ENCODE assay signal across 19 cellular contexts in the genomic region with DNA sequence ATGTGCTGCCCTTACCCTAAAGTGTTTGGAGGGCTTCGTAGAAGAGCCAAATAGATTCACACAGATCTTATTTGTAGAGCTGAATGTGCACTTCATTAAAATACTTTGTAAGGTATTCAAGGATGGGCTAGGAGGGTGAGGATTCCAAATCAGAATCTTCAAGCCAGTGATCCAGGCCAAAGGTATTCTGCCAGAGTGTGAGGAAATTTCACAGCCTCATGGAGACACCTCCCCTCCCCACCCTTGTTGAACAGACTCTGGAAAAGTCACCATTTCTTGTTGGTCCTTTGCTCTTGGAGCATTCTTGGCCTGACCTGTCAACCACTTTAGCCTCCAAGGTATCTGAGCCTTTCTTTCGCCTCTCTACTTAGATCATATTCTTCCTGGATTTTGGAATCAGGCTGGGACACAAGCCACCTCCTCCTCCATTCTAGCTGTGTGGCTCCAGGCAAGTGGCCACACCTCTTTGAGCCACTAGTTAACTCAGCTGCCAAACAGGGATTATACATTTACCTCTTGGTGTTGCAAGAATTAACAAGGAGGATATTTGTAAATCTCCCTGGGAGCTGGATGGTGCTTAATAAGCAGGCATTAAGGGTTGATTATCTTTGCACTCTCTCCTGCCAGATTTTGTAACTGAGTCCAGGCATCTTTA.
A peak's percentile ranks its signal among the peaks of the same experiment; 100 is the strongest.
DNase-seq lines count a peak whose midpoint lies in the region; ATAC-seq and TF ChIP-seq lines count a peak whose summit lies in the region.
"Had no signal": no experiment of that assay in that cellular context is flagged by ENCODE, and none has a peak within 500 bp of the region (broad histone marks: within the 10 kb centered on the region; RNA-seq: fewer than 3 reads in every experiment).

No MANE protein-coding gene starts in this region.

- no peaks in the 10 kb centered on the region for H3K9me3 ChIP-seq in colonic mucosa
- no peaks in the 10 kb centered on the region for H3K9me3 ChIP-seq in lower lobe of right lung
- no peaks in the 10 kb centered on the region for H3K9me3 ChIP-seq in suprapubic skin
- H3K9me3 ChIP-seq: heart right ventricle had no signal

- H3K36me3 ChIP-seq in colonic mucosa (no peaks in the 10 kb centered on the region), lower lobe of right lung (no peaks in the 10 kb centered on the region), suprapubic skin (no peaks in the 10 kb centered on the region)
- H3K36me3 ChIP-seq: BLaER1 treated with 17β-estradiol and CSF1 and Interleukin-3, amounts not matched to agents 10 nM and 100 nM; heart right ventricle had no signal

- TF ChIP-seq POLR2A in suprapubic skin (IDR thresholded peaks at IDR 0.05) = no peak

- no peak for TF ChIP-seq CTCF in colonic mucosa (IDR thresholded peaks at IDR 0.05)
- no peak for TF ChIP-seq CTCF in lower lobe of right lung (IDR thresholded peaks at IDR 0.05)
- TF ChIP-seq CTCF in suprapubic skin (IDR thresholded peaks at IDR 0.05) = no peak

- peak; percentile 74 to 86 for ATAC-seq in lower lobe of right lung
- ATAC-seq: heart right ventricle had no signal

- intact Hi-C loops in colonic mucosa (cut with DNase I) (no loop called here), lower lobe of right lung (cut with DNase I) (no loop called here)

- no peak overlapping the region for H3K27ac ChIP-seq in colonic mucosa
- no peak overlapping the region for H3K27ac ChIP-seq in lower lobe of right lung
- H3K27ac ChIP-seq in suprapubic skin = peak overlapping the region; percentile 59
- H3K27ac ChIP-seq: 22Rv1; BLaER1 treated with 17β-estradiol and CSF1 and Interleukin-3, amounts not matched to agents 10 nM and 100 nM; heart right ventricle had no signal

- H3K4me1 ChIP-seq in colonic mucosa = no peaks in the 10 kb centered on the region
- H3K4me1 ChIP-seq in lower lobe of right lung = peaks cover 7% of the 10 kb centered on the region
- H3K4me1 ChIP-seq in suprapubic skin = peaks cover 35% of the 10 kb centered on the region
- H3K4me1 ChIP-seq: BLaER1 treated with 17β-estradiol and CSF1 and Interleukin-3, amounts not matched to agents 10 nM and 100 nM had no signal

- H3K4me3 ChIP-seq in colonic mucosa (no peak overlapping the region), lower lobe of right lung (no peak overlapping the region), suprapubic skin (no peak overlapping the region)
- H3K4me3 ChIP-seq: BLaER1 treated with 17β-estradiol and CSF1 and Interleukin-3, amounts not matched to agents 10 nM and 100 nM; heart right ventricle had no signal

- no peak for TF ChIP-seq EP300 in suprapubic skin (IDR thresholded peaks at IDR 0.05)

- H3K27me3 ChIP-seq in colonic mucosa = no peaks in the 10 kb centered on the region
- no peaks in the 10 kb centered on the region for H3K27me3 ChIP-seq in lower lobe of right lung (ENCODE audit: low read depth)
- H3K27me3 ChIP-seq in suprapubic skin = no peaks in the 10 kb centered on the region
- H3K27me3 ChIP-seq: BLaER1 treated with 17β-estradiol and CSF1 and Interleukin-3, amounts not matched to agents 10 nM and 100 nM; heart right ventricle had no signal

- DNase-seq in DMS153 (lab: John Stamatoyannopoulos, UW) (peak; percentile 7), DMS153 treated with DMSO at 0.1 percent for 48 hours (lab: John Stamatoyannopoulos, UW; ENCODE audit: unreplicated experiment) (no peak), colonic mucosa (peak; percentile 27), lower lobe of right lung (no peak), suprapubic skin (ENCODE audit: low spot score in 2 of 2) (no peak), medulla oblongata (ENCODE audit: extremely low spot score) (no peak), DMS79 (lab: John Stamatoyannopoulos, UW) (no peak), NCI-H345 treated with DMSO at 0.1 percent for 48 hours (lab: John Stamatoyannopoulos, UW; ENCODE audit: unreplicated experiment) (no peak)
- DNase-seq: activated CD4-positive, alpha-beta T cell treated with anti-CD3 and anti-CD28 coated beads, Interleukin-2, amount 10 ng/mL, durations not matched to agents 7 days and 5 days; activated CD8-positive, alpha-beta memory T cell treated with anti-CD3 and anti-CD28 coated beads, Interleukin-2, amount 50 U/mL, for 48 hours; amniotic stem cell; cerebellar nuclear complex; DMS79 treated with DMSO at 0.1 percent for 48 hours; effector CD8-positive, alpha-beta T cell; heart right ventricle; NCI-H1436 treated with DMSO at 0.1 percent for 48 hours; stimulated activated CD4-positive, alpha-beta T cell treated with anti-CD3 and anti-CD28 coated beads, Interleukin-4, amount 100 ng/mL, for 1 hour had no signal

- H3K9ac ChIP-seq in colonic mucosa (ENCODE audit: low read depth in 2 of 2, low read length in 2 of 2) = no peak overlapping the region
- H3K9ac ChIP-seq: BLaER1 treated with 17β-estradiol and CSF1 and Interleukin-3, amounts not matched to agents 10 nM and 100 nM had no signal

- WGBS in suprapubic skin = 39% methylated on average over 2 of the region's 2 CpGs

Comparison
In these comparisons a context has a peak if more than half of its experiments do, and no peak if none do; other contexts are left out.
1. DNase-seq: peak in DMS153 (single experiment) and colonic mucosa (single experiment); none in DMS153 treated with DMSO at 0.1 percent for 48 hours (single experiment), lower lobe of right lung (single experiment), suprapubic skin (0 of 2), medulla oblongata (single experiment), DMS79 (single experiment) and NCI-H345 treated with DMSO at 0.1 percent for 48 hours (single experiment).